ENCODE assay signal across 10 cellular contexts in genomic region chr4:6271206-6271605, GRCh38. TPM values are rescaled to one million over a fixed set of nuclear protein-coding genes. Genes with fewer than 3 reads are reported as not detected.
DNase-seq lines count a peak whose midpoint lies in the region; ATAC-seq and TF ChIP-seq lines count a peak whose summit lies in the region.
"Had no signal": no experiment of that assay in that cellular context is flagged by ENCODE, and none has a peak within 500 bp of the region (broad histone marks: within the 10 kb centered on the region; RNA-seq: fewer than 3 reads in every experiment).

No MANE protein-coding gene starts in this region.

- no peaks in the 10 kb centered on the region; the same call in 1 of the 2 replicates for H3K9me3 ChIP-seq in AG04450 (ENCODE audit: control insufficient read depth, insufficient read depth, low read length)
- H3K9me3 ChIP-seq in IMR-90 (ENCODE audit: control insufficient read depth, insufficient read depth, low read length) = no peaks in the 10 kb centered on the region
- H3K9me3 ChIP-seq in duodenal mucosa (ENCODE audit: control insufficient read depth in 1 of 2, low read length in 2 of 2) = no peaks in the 10 kb centered on the region
- no peaks in the 10 kb centered on the region for H3K9me3 ChIP-seq in neuronal stem cell (replicated peaks in 1 of 2; ENCODE audit: control insufficient read depth in 2 of 2, insufficient read depth in 1 of 2, low read depth in 1 of 2, low read length in 2 of 2)

- H3K56ac ChIP-seq in IMR-90 (ENCODE audit: extremely low read depth, insufficient read depth, low read length) = no peak overlapping the region

- no peak for TF ChIP-seq RAD21 in IMR-90 (IDR thresholded peaks at IDR 0.05; ENCODE audit: low read length)

- DNase-seq in AG04450 (ENCODE audit: low read depth, low spot score) = no peak
- DNase-seq in IMR-90 = no peak
- DNase-seq in neuronal stem cell (ENCODE audit: low spot score) = no peak
- no peak for DNase-seq in substantia nigra (lab: John Stamatoyannopoulos, UW)
- DNase-seq: effector CD8-positive, alpha-beta T cell; NCI-H1092 treated with DMSO at 0.1 percent for 48 hours had no signal

- H3K18ac ChIP-seq in IMR-90 (ENCODE audit: low read depth, low read length) (no peak overlapping the region), neuronal stem cell (ENCODE audit: low read length) (no peak overlapping the region)

- no peak overlapping the region for H2BK20ac ChIP-seq in IMR-90 (ENCODE audit: low read depth, low read length)

- in situ Hi-C loops in IMR-90 (cut with MboI; ENCODE audit: low sequenced_read_pairs) = no loop called here

- dilution Hi-C loops in IMR-90 (cut with HindIII; ENCODE audit: low sequenced_read_pairs, unreplicated experiment) = no loop called here

- H3K4me1 ChIP-seq in IMR-90 (ENCODE audit: control insufficient read depth, insufficient read depth, low read length) = peaks cover 29% of the 10 kb centered on the region
- peaks cover 48% of the 10 kb centered on the region in 2 donors for H3K4me1 ChIP-seq in duodenal mucosa (ENCODE audit: control insufficient read depth in 1 of 2, insufficient read depth in 2 of 2, low read length in 2 of 2)
- peaks cover 10 to 15% of the 10 kb centered on the region in 2 donors for H3K4me1 ChIP-seq in neuronal stem cell (ENCODE audit: control insufficient read depth in 2 of 2, insufficient read depth in 1 of 2, low read depth in 1 of 2, low read length in 2 of 2)

- peaks cover 18% of the 10 kb centered on the region for H3K9me1 ChIP-seq in IMR-90 (ENCODE audit: insufficient read depth, low read length)

- POLR2A ChIA-PET in AG04450 (lab: Yijun Ruan, JAX) (no interaction called here), IMR-90 (lab: Charles Lee; ENCODE audit: unreplicated experiment) (interaction anchor here (0.6 kb wide), 1 partner anchor 35 kb away, joined by 3 read pairs; no protein-coding TSS in a partner anchor)

- peak overlapping the region; percentile 70 for H2AK9ac ChIP-seq in IMR-90 (replicated peaks; ENCODE audit: low read depth, low read length, poor library complexity)

- H4K8ac ChIP-seq in IMR-90 (ENCODE audit: low read depth in 2 of 2, low read length in 2 of 2) (no peak overlapping the region; a peak in 1 of 4 replicates), neuronal stem cell (ENCODE audit: low read depth, low read length) (no peak overlapping the region)

- H2BK12ac ChIP-seq in neuronal stem cell (ENCODE audit: low read length) = no peak overlapping the region

- peaks cover 3% of the 10 kb centered on the region; the same call in 1 of the 2 replicates for H3K36me3 ChIP-seq in IMR-90 (ENCODE audit: control insufficient read depth, insufficient read depth, low read length)
- H3K36me3 ChIP-seq in duodenal mucosa (ENCODE audit: control insufficient read depth in 1 of 2, insufficient read depth in 2 of 2, low read length in 2 of 2) = no peaks in the 10 kb centered on the region
- no peaks in the 10 kb centered on the region for H3K36me3 ChIP-seq in neuronal stem cell (replicated peaks in 1 of 2; ENCODE audit: control insufficient read depth in 2 of 2, insufficient read depth in 2 of 2, low read length in 2 of 2)

- peak overlapping the region; percentile 75; the same call in 1 of the 2 replicates for H3K4me2 ChIP-seq in IMR-90 (ENCODE audit: low read depth, low read length)
- H3K4me2 ChIP-seq in neuronal stem cell (ENCODE audit: insufficient read depth, low read length, poor library complexity, severe bottlenecking) = no peak overlapping the region

- no peak overlapping the region for H2AFZ ChIP-seq in IMR-90 (replicated peaks; ENCODE audit: low read length, poor library complexity)
- no peak overlapping the region for H2AFZ ChIP-seq in neuronal stem cell (ENCODE audit: low read length)

- H3K23ac ChIP-seq in IMR-90 (ENCODE audit: low read depth, low read length) (0 out of 2 replicates have a peak overlapping the region, but pooled peaks have one; percentile 65), neuronal stem cell (ENCODE audit: low read depth, low read length, poor library complexity) (peak overlapping the region; percentile 17)

- H3K27me3 ChIP-seq in AG04450 (ENCODE audit: control insufficient read depth, insufficient read depth, low read length) (peaks cover 5% of the 10 kb centered on the region), IMR-90 (ENCODE audit: control insufficient read depth, insufficient read depth, low read length) (peaks cover 2% of the 10 kb centered on the region; the same call in 1 of the 2 replicates), duodenal mucosa (ENCODE audit: control insufficient read depth in 1 of 2, insufficient read depth in 2 of 2, low read length in 2 of 2) (no peaks in the 10 kb centered on the region), neuronal stem cell (ENCODE audit: control insufficient read depth in 3 of 3, insufficient read depth in 3 of 3, low read depth in 1 of 3, low read length in 3 of 3) (peaks cover 0 to 19% (median 0%) of the 10 kb centered on the region in 3 experiments)

- H3K27ac ChIP-seq in AG04450 (ENCODE audit: low read depth, low read length) (no peak overlapping the region), IMR-90 (ENCODE audit: insufficient read depth, low read length) (no peak overlapping the region; the same call in 1 of the 2 replicates), duodenal mucosa (ENCODE audit: low read depth, low read length) (no peak overlapping the region), neuronal stem cell (replicated peaks; ENCODE audit: low read length) (no peak overlapping the region), substantia nigra (ENCODE audit: low read depth, low read length, poor library complexity, severe bottlenecking) (no peak overlapping the region)

- TF ChIP-seq CTCF in AG04450 (IDR thresholded peaks at IDR 0.05; ENCODE audit: low read depth, low read length) = no peak
- no peak for TF ChIP-seq CTCF in IMR-90 (conservative IDR thresholded peaks at IDR 0.05; ENCODE audit: low read depth, low read length)

- H4K5ac ChIP-seq in IMR-90 (ENCODE audit: low read depth, low read length) = no peak overlapping the region

- BruUV-seq in IMR-90 (replicated peaks; lab: Mats Ljungman, UMichigan) = no TSS peak

- intact Hi-C loops in IMR-90 (cut with micrococcal nuclease) = no loop called here

- ATAC-seq in IMR-90 (ENCODE audit: low read depth) (no peak), GM21447 (IDR thresholded peaks at IDR 0.05; ENCODE audit: unreplicated experiment) (no peak), HG02798 (IDR thresholded peaks at IDR 0.05; ENCODE audit: poor library complexity, unreplicated experiment) (no peak), HG02885 (IDR thresholded peaks at IDR 0.05; ENCODE audit: poor library complexity, unreplicated experiment) (no peak)

- H4K91ac ChIP-seq in IMR-90 (ENCODE audit: insufficient read depth, low read depth, low read length) (peak overlapping the region; percentile 18; the same call in 1 of the 2 replicates), neuronal stem cell (ENCODE audit: low read depth, low read length, poor library complexity) (no peak overlapping the region)

- H3K4ac ChIP-seq in IMR-90 (ENCODE audit: low read depth, low read length) (peak overlapping the region; percentile 65; the same call in 1 of the 2 replicates), neuronal stem cell (ENCODE audit: low read length) (no peak overlapping the region)

- peak overlapping the region; percentile 82 for H3K4me3 ChIP-seq in AG04450 (ENCODE audit: low read depth, low read length)
- no peak overlapping the region for H3K4me3 ChIP-seq in IMR-90 (ENCODE audit: insufficient read depth, low read depth, low read length)
- H3K4me3 ChIP-seq in duodenal mucosa (ENCODE audit: low read depth in 1 of 2, low read length in 2 of 2) = peak overlapping the region; percentile 83 to 84
- peak overlapping the region in 1 of 2 donors; percentile 89 for H3K4me3 ChIP-seq in neuronal stem cell (ENCODE audit: low read length in 2 of 2)

- H2BK5ac ChIP-seq in IMR-90 (ENCODE audit: low read depth, low read length, poor library complexity, severe bottlenecking) (no peak overlapping the region), neuronal stem cell (ENCODE audit: low read length) (no peak overlapping the region)

- 80% methylated on average over 3 of the region's 9 CpGs; no CpG with 5 or more reads in 1 of the 2 experiments for WGBS in IMR-90 (ENCODE audit: extremely low coverage in 2 of 2, insufficient read length in 1 of 2), 2 experiments
- no CpG with 5 or more reads among the region's 9 CpGs for WGBS in neuronal stem cell (ENCODE audit: extremely low coverage in 2 of 2, insufficient read length in 2 of 2, insufficient replicate concordance in 1 of 2), 2 donors

- peak overlapping the region; percentile 61; the same call in 1 of the 2 replicates for H2AK5ac ChIP-seq in IMR-90 (ENCODE audit: low read depth, low read length)
- H2AK5ac ChIP-seq in neuronal stem cell (ENCODE audit: low read depth, low read length) = no peak overlapping the region

- TF ChIP-seq POLR2A in IMR-90 (IDR thresholded peaks at IDR 0.05; ENCODE audit: low read depth, low read length) = no peak

- H2BK120ac ChIP-seq in IMR-90 (ENCODE audit: low read depth, low read length) (no peak overlapping the region), neuronal stem cell (ENCODE audit: low read depth, low read length) (no peak overlapping the region)

- H3K14ac ChIP-seq in IMR-90 (replicated peaks; ENCODE audit: low read depth, low read length) (no peak overlapping the region), neuronal stem cell (ENCODE audit: low read length) (no peak overlapping the region)

- H3K79me1 ChIP-seq in IMR-90 (ENCODE audit: low read depth in 1 of 2, low read length in 2 of 2) (peaks cover 22 to 52% of the 10 kb centered on the region in 2 experiments), neuronal stem cell (ENCODE audit: low read depth, low read length) (peaks cover 4% of the 10 kb centered on the region)

- H2BK15ac ChIP-seq in IMR-90 (ENCODE audit: low read depth, low read length) (peak overlapping the region; percentile 22; the same call in 1 of the 3 replicates), neuronal stem cell (ENCODE audit: low read length) (no peak overlapping the region)

- H3K9ac ChIP-seq in IMR-90 (ENCODE audit: low read depth, low read length) = no peak overlapping the region
- H3K9ac ChIP-seq in duodenal mucosa (ENCODE audit: low read depth in 1 of 2, low read length in 2 of 2) = peak overlapping the region; percentile 30 to 57
- no peak overlapping the region for H3K9ac ChIP-seq in neuronal stem cell (ENCODE audit: low read depth, low read length, poor library complexity)

- CTCF ChIA-PET in AG04450 (lab: Charles Lee) (interaction anchor here (1.2 to 19.8 kb wide), 3 partner anchors 13 to 57 kb away, joined by 4 to 310 read pairs (median 25); no protein-coding TSS in a partner anchor), IMR-90 (lab: Yijun Ruan, JAX) (no interaction called here)

- peaks cover 39% of the 10 kb centered on the region for H4K20me1 ChIP-seq in IMR-90 (ENCODE audit: insufficient read depth, low read length)

RNA-seq across cellular contexts. Expression of gene WFS1, which starts 1.6 kb away (rescaled TPM):
- polyA plus RNA-seq in AG04450 (2011; rRNA removed) (46.8 and 64.6 TPM in 2 replicates), IMR-90 (2012; rRNA removed) (42.4 and 47.7 TPM in 2 replicates)
- 51.3 and 72.8 TPM in 2 replicates for polyA minus RNA-seq in AG04450 (2011; rRNA and poly(A)+ RNA removed)
- 9.7 TPM in 2 replicates for total RNA-seq in IMR-90 (2012; rRNA removed)
- polyA plus RNA-seq in IMR-90 (2012; cell fraction: cytosol; rRNA removed) = 22.0 and 71.4 TPM in 2 replicates
- polyA plus RNA-seq in IMR-90 (2012; cell fraction: nucleus; rRNA removed; ENCODE audit: low replicate concordance) = 50.6 and 96.4 TPM in 2 replicates
- 16.3 TPM for polyA plus RNA-seq in neuronal stem cell (2013, experiment 1 of 2)
- 16.4 TPM for polyA plus RNA-seq in neuronal stem cell (2013, experiment 2 of 2)

Comparison
In these comparisons a context has a peak if more than half of its experiments do, and no peak if none do; other contexts are left out.
1. H3K9ac ChIP-seq: peak in duodenal mucosa (2 of 2); none in IMR-90 (single experiment) and neuronal stem cell (single experiment).